8 cellular contexts compared by ENCODE assay signal in the genomic region with DNA sequence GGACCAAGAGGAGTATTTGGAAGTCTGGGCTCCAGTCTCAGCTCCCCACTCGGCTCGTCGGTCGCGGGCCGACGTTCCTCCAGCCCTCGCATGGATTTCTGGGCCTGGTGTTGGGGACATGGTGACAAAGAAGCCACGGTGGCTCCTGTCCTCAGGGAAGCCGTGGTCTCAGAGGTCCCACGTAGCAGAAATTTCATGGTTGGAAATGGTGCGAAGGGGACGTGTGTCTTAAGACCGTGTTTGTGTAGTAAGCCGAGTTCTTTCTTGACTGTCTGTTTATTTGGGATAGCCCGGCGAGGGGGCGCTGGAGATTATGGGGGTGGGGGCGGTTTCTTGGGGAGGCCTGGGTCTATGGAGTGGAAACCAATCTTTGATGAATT. TPM values are rescaled to one million over a fixed set of nuclear protein-coding genes. Genes with fewer than 3 reads are reported as not detected.
A peak's percentile ranks its signal among the peaks of the same experiment; 100 is the strongest.
DNase-seq lines count a peak whose midpoint lies in the region; ATAC-seq and TF ChIP-seq lines count a peak whose summit lies in the region.

No MANE protein-coding gene starts in this region.

- peak overlapping the region; percentile 74; the same call in 1 of the 2 replicates for H3K4me2 ChIP-seq in MM.1S (ENCODE audit: low read depth, low read length)

- H3K4me1 ChIP-seq in MM.1S (ENCODE audit: low read length) (no peaks in the 10 kb centered on the region), mononuclear cell (ENCODE audit: insufficient read depth, low read length) (peaks cover 18% of the 10 kb centered on the region)

- no peak for ATAC-seq in GM19397 (IDR thresholded peaks at IDR 0.05; ENCODE audit: unreplicated experiment)

- H4K20me1 ChIP-seq in MM.1S (ENCODE audit: insufficient read depth, low read length) = no peaks in the 10 kb centered on the region

- DNase-seq in EL (peak; percentile 6), MM.1S (no peak), choroid plexus epithelial cell (ENCODE audit: low read depth) (peak; percentile 13), OCI-M1 (lab: John Stamatoyannopoulos, UW) (no peak), NCI-H345 treated with DMSO at 0.1 percent for 48 hours (lab: John Stamatoyannopoulos, UW; ENCODE audit: unreplicated experiment) (no peak), NCI-H774 (lab: John Stamatoyannopoulos, UW) (no peak)

- H3K9ac ChIP-seq in MM.1S (ENCODE audit: low read length) = no peak overlapping the region

- no peaks in the 10 kb centered on the region for H3K79me2 ChIP-seq in MM.1S (ENCODE audit: low read length)

- TF ChIP-seq CTCF in MM.1S (IDR thresholded peaks at IDR 0.05; ENCODE audit: low read length) = no peak
- TF ChIP-seq CTCF in choroid plexus epithelial cell (conservative IDR thresholded peaks at IDR 0.05; ENCODE audit: low read depth, low read length) = no peak

- no peaks in the 10 kb centered on the region for H3F3A ChIP-seq in MM.1S (ENCODE audit: insufficient read depth, low read length)

- H3K9me3 ChIP-seq in MM.1S (replicated peaks; ENCODE audit: insufficient read depth, low read length) (no peaks in the 10 kb centered on the region), mononuclear cell (ENCODE audit: low read depth, low read length) (no peaks in the 10 kb centered on the region)

- H3K36me3 ChIP-seq in MM.1S (replicated peaks; ENCODE audit: insufficient read depth, low read length) = no peaks in the 10 kb centered on the region

- H3K9me2 ChIP-seq in MM.1S (replicated peaks; ENCODE audit: insufficient read depth, low read length) = no peaks in the 10 kb centered on the region

- peak overlapping the region; percentile 72 for H3K4me3 ChIP-seq in MM.1S (ENCODE audit: low read length)
- H3K4me3 ChIP-seq in choroid plexus epithelial cell (ENCODE audit: low read depth, low read length) = peak overlapping the region; percentile 63
- H3K4me3 ChIP-seq in mononuclear cell (ENCODE audit: low read length) = peak overlapping the region; percentile 29

- H3K27ac ChIP-seq in MM.1S (ENCODE audit: low read length) = no peak overlapping the region

- peak overlapping the region; percentile 71 for H2AFZ ChIP-seq in MM.1S (ENCODE audit: low read length)

- no peaks in the 10 kb centered on the region for H3K27me3 ChIP-seq in MM.1S (replicated peaks; ENCODE audit: insufficient read depth, low read length)
- peaks cover 77% of the 10 kb centered on the region for H3K27me3 ChIP-seq in mononuclear cell (ENCODE audit: insufficient read depth, low read length)

RNA-seq across cellular contexts. Expression of a gene that starts 23.4 kb away (rescaled TPM):
- total RNA-seq in mononuclear cell = 23.9 TPM

Comparison
In these comparisons a context has a peak if more than half of its experiments do, and no peak if none do; other contexts are left out.
1. DNase-seq: peak in EL (single experiment) and choroid plexus epithelial cell (single experiment); none in MM.1S (single experiment), OCI-M1 (single experiment), NCI-H345 treated with DMSO at 0.1 percent for 48 hours (single experiment) and NCI-H774 (single experiment).
2. Peak in every context shown above with its lines, with median percentiles within 50 percentile points of each other: H3K4me3 ChIP-seq.